ENCODE assay signal across 8 cellular contexts in genomic region chr17:19196382-19197204, GRCh38. TPM values are rescaled to one million over a fixed set of nuclear protein-coding genes. Genes with fewer than 3 reads are reported as not detected.
A peak's percentile ranks its signal among the peaks of the same experiment; 100 is the strongest.
DNase-seq lines count a peak whose midpoint lies in the region; ATAC-seq and TF ChIP-seq lines count a peak whose summit lies in the region.
"Not testable (repeated sequence)": the region's sequence is repeated elsewhere in the genome, so short reads cannot be mapped to it uniquely, and the experiment has no call there.

No MANE protein-coding gene starts in this region.

- TF ChIP-seq CTCF in WTC11 (IDR thresholded peaks at IDR 0.05); left ventricle myocardium inferior (IDR thresholded peaks at IDR 0.05; ENCODE audit: borderline replicate concordance); omental fat pad (IDR thresholded peaks at IDR 0.05); type B pancreatic cell (conservative IDR thresholded peaks at IDR 0.05): not testable (repeated sequence)

- peak overlapping the region; percentile 82 for H3K27ac ChIP-seq in left ventricle myocardium inferior (replicated peaks)

- H3K36me3 Mint-ChIP-seq in WTC11, type B pancreatic cell: not testable (repeated sequence)

- ATAC-seq in GM18520 (IDR thresholded peaks at IDR 0.05; ENCODE audit: unreplicated experiment) (peak; percentile 81), GM21723 (IDR thresholded peaks at IDR 0.05; ENCODE audit: unreplicated experiment) (peak; percentile 76), HG03196 (IDR thresholded peaks at IDR 0.05; ENCODE audit: unreplicated experiment) (peak; percentile 78), WTC11 (peak; percentile 93), omental fat pad (ENCODE audit: low FRiP score) (peak; percentile 81)

- DNase-seq in WTC11 (ENCODE audit: low spot score), result peak; percentile 9
- DNase-seq in adipocyte (ENCODE audit: low read depth); omental fat pad (ENCODE audit: low spot score): not testable (repeated sequence)
- DNase-seq in left ventricle myocardium inferior, result peak; percentile 59
- DNase-seq in type B pancreatic cell (ENCODE audit: extremely low spot score, unreplicated experiment), result peak; percentile 31

- CTCF ChIA-PET in WTC11 (lab: Charles Lee), result not testable (repeated sequence)

- not testable (repeated sequence) for H3K27me3 Mint-ChIP-seq in WTC11 (ENCODE audit: low read depth); type B pancreatic cell

- H3K9me3 ChIP-seq in adipocyte (ENCODE audit: control insufficient read depth, low read length); left ventricle myocardium inferior (replicated peaks): not testable (repeated sequence)

- not testable (repeated sequence) for H3K36me3 ChIP-seq in adipocyte (ENCODE audit: control insufficient read depth, insufficient read depth, low read length, severe bottlenecking); left ventricle myocardium inferior

- H3K27ac Mint-ChIP-seq in WTC11, type B pancreatic cell: not testable (repeated sequence)

- peak overlapping the region; percentile 49 for H3K9ac ChIP-seq in adipocyte (ENCODE audit: low read length)

- H3K4me3 Mint-ChIP-seq in WTC11, type B pancreatic cell: not testable (repeated sequence)

- not testable (repeated sequence) for H3K4me1 Mint-ChIP-seq in WTC11; type B pancreatic cell (ENCODE audit: unreplicated experiment)

- not testable (repeated sequence) for H3K9me3 Mint-ChIP-seq in WTC11, type B pancreatic cell

- not testable (repeated sequence) for H3K4me1 ChIP-seq in adipocyte (ENCODE audit: control insufficient read depth, insufficient read depth, low read length); left ventricle myocardium inferior

- POLR2A ChIA-PET in WTC11 (lab: Charles Lee), result not testable (repeated sequence)

- not testable (repeated sequence) for H3K27me3 ChIP-seq in adipocyte (replicated peaks; ENCODE audit: control insufficient read depth, insufficient read depth, low read length); left ventricle myocardium inferior (ENCODE audit: low read depth)

- H3K4me3 ChIP-seq in adipocyte (ENCODE audit: low read length), result peak overlapping the region; percentile 68
- H3K4me3 ChIP-seq in left ventricle myocardium inferior, result peak overlapping the region; percentile 67

- intact Hi-C loops in left ventricle myocardium inferior (cut with micrococcal nuclease), result not testable (repeated sequence)

RNA-seq across cellular contexts. Expression of gene EPN2, which starts 40.6 kb away (rescaled TPM):
- 48.8 to 62.7 TPM (median 62.3 TPM) in 3 replicates for total RNA-seq in WTC11 (2021)
- 71.7 TPM for total RNA-seq in left ventricle myocardium inferior
- total RNA-seq in omental fat pad, result 10 to 100 TPM; 26.0 to 45.9 (median 34.6) TPM
- 53.9 and 56.7 TPM in 2 replicates for total RNA-seq in type B pancreatic cell (ENCODE audit: low replicate concordance)
